ENCODE assay signal across 8 cellular contexts in genomic region chr1:151197863-151198253, GRCh38. TPM values are rescaled to one million over a fixed set of nuclear protein-coding genes. Genes with fewer than 3 reads are reported as not detected.
DNase-seq lines count a peak whose midpoint lies in the region; ATAC-seq lines count a peak whose summit lies in the region.

No MANE protein-coding gene starts in this region.

- peak overlapping the region; percentile 98 for H3K27ac Mint-ChIP-seq in activated naive CD4-positive, alpha-beta T cell treated with anti-CD3 and anti-CD28 coated beads, Interleukin-2, amount 10 ng/mL, durations not matched to agents 7 days and 5 days
- peak overlapping the region; percentile 84 for H3K27ac Mint-ChIP-seq in activated CD4-positive, alpha-beta memory T cell treated with anti-CD3 and anti-CD28 coated beads, Interleukin-2, amount 10 ng/mL, durations not matched to agents 7 days and 5 days

- H3K27me3 Mint-ChIP-seq in activated naive CD4-positive, alpha-beta T cell treated with anti-CD3 and anti-CD28 coated beads, Interleukin-2, amount 10 ng/mL, durations not matched to agents 7 days and 5 days = peaks cover 34% of the 10 kb centered on the region
- H3K27me3 Mint-ChIP-seq in activated CD4-positive, alpha-beta memory T cell treated with anti-CD3 and anti-CD28 coated beads, Interleukin-2, amount 10 ng/mL, durations not matched to agents 7 days and 5 days = peaks cover 7% of the 10 kb centered on the region

- H3K4me1 ChIP-seq in iPS-18a (ENCODE audit: control insufficient read depth, low read depth, low read length) = peaks cover 10% of the 10 kb centered on the region

- CTCF ChIA-PET in activated naive CD4-positive, alpha-beta T cell treated with anti-CD3 and anti-CD28 coated beads, Interleukin-2, amount 10 ng/mL, durations not matched to agents 7 days and 5 days (lab: Charles Lee) = no interaction called here
- CTCF ChIA-PET in activated CD4-positive, alpha-beta memory T cell treated with anti-CD3 and anti-CD28 coated beads, Interleukin-2, amount 10 ng/mL, durations not matched to agents 7 days and 5 days (lab: Charles Lee) = no interaction called here

- peak overlapping the region; percentile 99 for H3K9ac ChIP-seq in iPS-18a (ENCODE audit: low read length)

- POLR2A ChIA-PET in activated CD4-positive, alpha-beta memory T cell treated with anti-CD3 and anti-CD28 coated beads, Interleukin-2, amount 10 ng/mL, durations not matched to agents 7 days and 5 days (lab: Charles Lee) = interaction anchor here (0.6 to 2.4 kb wide), 5 partner anchors 8 to 224 kb away, joined by 3 to 19 read pairs (median 4); partner anchors contain the start of gene VPS72

- no peak for DNase-seq in activated naive CD4-positive, alpha-beta T cell treated with anti-CD3 and anti-CD28 coated beads, Interleukin-2, amount 10 ng/mL, durations not matched to agents 7 days and 5 days
- no peak for DNase-seq in activated naive CD4-positive, alpha-beta T cell treated with anti-CD3 and anti-CD28 coated beads, Interleukin-2, amount 50 U/mL, for 16 hours
- no peak for DNase-seq in activated CD4-positive, alpha-beta memory T cell treated with anti-CD3 and anti-CD28 coated beads, Interleukin-2, amount 10 ng/mL, durations not matched to agents 7 days and 5 days
- DNase-seq in substantia nigra (lab: John Stamatoyannopoulos, UW) (peak in 2 of 49 donors; percentile 27 to 32), activated gamma-delta T cell treated with Interleukin-2 at 50 U/mL for 16 hours (no peak), HPDE6-E6E7 (ENCODE audit: extremely low spot score) (no peak)

- peaks cover 45% of the 10 kb centered on the region for H3K4me1 Mint-ChIP-seq in activated naive CD4-positive, alpha-beta T cell treated with anti-CD3 and anti-CD28 coated beads, Interleukin-2, amount 10 ng/mL, durations not matched to agents 7 days and 5 days
- H3K4me1 Mint-ChIP-seq in activated CD4-positive, alpha-beta memory T cell treated with anti-CD3 and anti-CD28 coated beads, Interleukin-2, amount 10 ng/mL, durations not matched to agents 7 days and 5 days = peaks cover 41% of the 10 kb centered on the region

- peak overlapping the region; percentile 92 for H3K4me3 Mint-ChIP-seq in activated naive CD4-positive, alpha-beta T cell treated with anti-CD3 and anti-CD28 coated beads, Interleukin-2, amount 10 ng/mL, durations not matched to agents 7 days and 5 days
- H3K4me3 Mint-ChIP-seq in activated CD4-positive, alpha-beta memory T cell treated with anti-CD3 and anti-CD28 coated beads, Interleukin-2, amount 10 ng/mL, durations not matched to agents 7 days and 5 days = peak overlapping the region; percentile 89

- no peaks in the 10 kb centered on the region for H3K9me3 Mint-ChIP-seq in activated naive CD4-positive, alpha-beta T cell treated with anti-CD3 and anti-CD28 coated beads, Interleukin-2, amount 10 ng/mL, durations not matched to agents 7 days and 5 days
- H3K9me3 Mint-ChIP-seq in activated CD4-positive, alpha-beta memory T cell treated with anti-CD3 and anti-CD28 coated beads, Interleukin-2, amount 10 ng/mL, durations not matched to agents 7 days and 5 days = no peaks in the 10 kb centered on the region

- H3K36me3 Mint-ChIP-seq in activated naive CD4-positive, alpha-beta T cell treated with anti-CD3 and anti-CD28 coated beads, Interleukin-2, amount 10 ng/mL, durations not matched to agents 7 days and 5 days = peaks cover 17% of the 10 kb centered on the region
- peaks cover 28% of the 10 kb centered on the region for H3K36me3 Mint-ChIP-seq in activated CD4-positive, alpha-beta memory T cell treated with anti-CD3 and anti-CD28 coated beads, Interleukin-2, amount 10 ng/mL, durations not matched to agents 7 days and 5 days (ENCODE audit: low read depth)

- no peaks in the 10 kb centered on the region for H3K27me3 ChIP-seq in iPS-18a (ENCODE audit: control insufficient read depth, insufficient read depth, low read length)

- ATAC-seq in GM21367 (IDR thresholded peaks at IDR 0.05; ENCODE audit: unreplicated experiment) = no peak

- H3K36me3 ChIP-seq in iPS-18a (ENCODE audit: control insufficient read depth, low read depth, low read length) = peaks cover 11% of the 10 kb centered on the region

- H3K9me3 ChIP-seq in iPS-18a (ENCODE audit: control insufficient read depth, low read depth, low read length) = no peaks in the 10 kb centered on the region

- peak overlapping the region; percentile 100 for H3K4me3 ChIP-seq in iPS-18a (ENCODE audit: low read length)

- H3K27ac ChIP-seq in iPS-18a (ENCODE audit: low read length) = no peak overlapping the region
- H3K27ac ChIP-seq in substantia nigra (ENCODE audit: low read depth, low read length, poor library complexity, severe bottlenecking) = peak overlapping the region; percentile 83

RNA-seq across cellular contexts. Expression of gene PIP5K1A, which starts 0.5 kb away (rescaled TPM):
- 10 to 100 TPM; 53.9 to 61.1 TPM for total RNA-seq in activated CD4-positive, alpha-beta memory T cell treated with anti-CD3 and anti-CD28 coated beads, Interleukin-2, amount 10 ng/mL, durations not matched to agents 7 days and 5 days

RNA-seq across cellular contexts. Expression of gene VPS72, which starts 7.9 kb away (rescaled TPM):
- 10 to 100 TPM; 76.1 to 78.8 TPM for total RNA-seq in activated CD4-positive, alpha-beta memory T cell treated with anti-CD3 and anti-CD28 coated beads, Interleukin-2, amount 10 ng/mL, durations not matched to agents 7 days and 5 days

RNA-seq across cellular contexts. Expression of gene TMOD4, which starts 22.1 kb away (rescaled TPM):
- total RNA-seq in activated CD4-positive, alpha-beta memory T cell treated with anti-CD3 and anti-CD28 coated beads, Interleukin-2, amount 10 ng/mL, durations not matched to agents 7 days and 5 days = 1 to 10 TPM; 1.5 to 1.9 TPM

RNA-seq across cellular contexts. Expression of gene SCNM1, which starts 31.9 kb away (rescaled TPM):
- 10 to 100 TPM; 63.5 to 67.9 TPM for total RNA-seq in activated CD4-positive, alpha-beta memory T cell treated with anti-CD3 and anti-CD28 coated beads, Interleukin-2, amount 10 ng/mL, durations not matched to agents 7 days and 5 days

RNA-seq across cellular contexts. Expression of gene LYSMD1, which starts 32.2 kb away (rescaled TPM):
- total RNA-seq in activated CD4-positive, alpha-beta memory T cell treated with anti-CD3 and anti-CD28 coated beads, Interleukin-2, amount 10 ng/mL, durations not matched to agents 7 days and 5 days = 1 to 10 TPM; 2.0 to 2.1 TPM
